ENCODE assay signal across 13 cellular contexts in genomic region chr21:33968998-33969353, GRCh38. TPM values are rescaled to one million over a fixed set of nuclear protein-coding genes. Genes with fewer than 3 reads are reported as not detected.
DNase-seq lines count a peak whose midpoint lies in the region; ATAC-seq and TF ChIP-seq lines count a peak whose summit lies in the region.
"Had no signal": no experiment of that assay in that cellular context is flagged by ENCODE, and none has a peak within 500 bp of the region (broad histone marks: within the 10 kb centered on the region; RNA-seq: fewer than 3 reads in every experiment).

No MANE protein-coding gene starts in this region.

- intact Hi-C loops in aorta (cut with DNase I) = loop anchor here in 1 of 2 donors (5.0 kb wide), 1 partner anchor 103 kb away; the partner anchor contains the start of genes MRPS6 and SLC5A3

- no peak for DNase-seq in activated naive CD4-positive, alpha-beta T cell treated with Interleukin-2 at 50 U/mL for 16 hours
- no peak for DNase-seq in chondrocyte (ENCODE audit: low spot score)
- DNase-seq in mesenchymal stem cell = peak; percentile 38
- no peak for DNase-seq in aorta
- DNase-seq in SIG-M5 treated with dmso at 0.1 percent for 504 hours (lab: John Stamatoyannopoulos, UW; ENCODE audit: unreplicated experiment) = no peak
- DNase-seq: 8988T; activated CD8-positive, alpha-beta memory T cell treated with anti-CD3 and anti-CD28 coated beads, Interleukin-2, amount 50 U/mL, for 48 hours; activated naive CD8-positive, alpha-beta T cell treated with anti-CD3 and anti-CD28 coated beads, Interleukin-2, amount 50 U/mL, for 24 hours; NCI-H1436 treated with DMSO at 0.1 percent for 48 hours; testis had no signal

- H3K9me3 Mint-ChIP-seq in activated naive CD4-positive, alpha-beta T cell treated with anti-CD3 and anti-CD28 coated beads, Interleukin-2, amount 50 U/mL, for 24 hours = no peaks in the 10 kb centered on the region
- H3K9me3 Mint-ChIP-seq in chondrocyte (ENCODE audit: low read depth) = peaks cover 3% of the 10 kb centered on the region
- H3K9me3 Mint-ChIP-seq: activated naive CD8-positive, alpha-beta T cell treated with anti-CD3 and anti-CD28 coated beads, Interleukin-2, amount 50 U/mL, for 24 hours had no signal

- H3K36me3 Mint-ChIP-seq in activated naive CD4-positive, alpha-beta T cell treated with anti-CD3 and anti-CD28 coated beads, Interleukin-2, amount 50 U/mL, for 24 hours = peaks cover 14% of the 10 kb centered on the region
- H3K36me3 Mint-ChIP-seq in chondrocyte (ENCODE audit: low read depth) = no peaks in the 10 kb centered on the region

- H3K9me3 ChIP-seq in mesenchymal stem cell (ENCODE audit: control insufficient read depth, low read length) (no peaks in the 10 kb centered on the region), aorta (ENCODE audit: control insufficient read depth, low read length) (no peaks in the 10 kb centered on the region)
- H3K9me3 ChIP-seq: testis had no signal

- H3K4me3 ChIP-seq in mesenchymal stem cell (ENCODE audit: insufficient read depth in 1 of 2, low read depth in 1 of 2, low read length in 2 of 2) (peak overlapping the region in 1 of 2 experiments; percentile 28), aorta (ENCODE audit: low read length in 2 of 2) (no peak overlapping the region)
- H3K4me3 ChIP-seq: testis had no signal

- H2AK5ac ChIP-seq in mesenchymal stem cell (ENCODE audit: low read length, severe bottlenecking) = no peak overlapping the region

- H3K36me3 ChIP-seq in mesenchymal stem cell (ENCODE audit: control insufficient read depth in 1 of 2, insufficient read depth in 2 of 2, low read depth in 1 of 2, low read length in 2 of 2) (no peaks in the 10 kb centered on the region), aorta (ENCODE audit: control insufficient read depth in 1 of 2, insufficient read depth in 2 of 2, low read length in 1 of 2) (no peaks in the 10 kb centered on the region)

- H3K4ac ChIP-seq in mesenchymal stem cell (ENCODE audit: low read depth in 1 of 2, low read length in 2 of 2) = peak overlapping the region in 1 of 2 experiments; percentile 50

- no peak overlapping the region for H2BK15ac ChIP-seq in mesenchymal stem cell (ENCODE audit: low read depth, poor library complexity, severe bottlenecking)

- peak overlapping the region; percentile 72 for H3K27ac Mint-ChIP-seq in activated naive CD4-positive, alpha-beta T cell treated with anti-CD3 and anti-CD28 coated beads, Interleukin-2, amount 50 U/mL, for 24 hours
- H3K27ac Mint-ChIP-seq in chondrocyte (ENCODE audit: unreplicated experiment) = peak overlapping the region; percentile 89

- H4K8ac ChIP-seq in mesenchymal stem cell (ENCODE audit: low read length) = peak overlapping the region; percentile 12

- H2AFZ ChIP-seq in mesenchymal stem cell (ENCODE audit: low read depth, low read length) = no peak overlapping the region

- ATAC-seq in aorta (ENCODE audit: low FRiP score) = peak; percentile 63
- ATAC-seq in HG03442 (IDR thresholded peaks at IDR 0.05; ENCODE audit: unreplicated experiment) = no peak
- no peak for ATAC-seq in GM21447 (IDR thresholded peaks at IDR 0.05; ENCODE audit: unreplicated experiment)

- H3K4me1 ChIP-seq in mesenchymal stem cell (ENCODE audit: control insufficient read depth, insufficient read depth, low read depth, low read length) (peaks cover 24% of the 10 kb centered on the region), aorta (ENCODE audit: control insufficient read depth in 1 of 2, insufficient read depth in 2 of 2, low read length in 2 of 2) (peaks cover 0 to 7% of the 10 kb centered on the region in 2 donors)
- H3K4me1 ChIP-seq: testis had no signal

- H3K27ac ChIP-seq in mesenchymal stem cell (ENCODE audit: low read length, poor library complexity, severe bottlenecking) (peak overlapping the region; percentile 99), aorta (ENCODE audit: low read depth in 1 of 2, low read length in 2 of 2) (peak overlapping the region in 1 of 2 donors; percentile 55)
- H3K27ac ChIP-seq: testis had no signal

- H3K4me1 Mint-ChIP-seq in activated naive CD4-positive, alpha-beta T cell treated with anti-CD3 and anti-CD28 coated beads, Interleukin-2, amount 50 U/mL, for 24 hours = peaks cover 27% of the 10 kb centered on the region
- H3K4me1 Mint-ChIP-seq in chondrocyte (ENCODE audit: low read depth) = peaks cover 46% of the 10 kb centered on the region

- WGBS in mesenchymal stem cell = 61% methylated on average over 4 of the region's 4 CpGs
- WGBS in aorta, 2 donors = 6 to 14% methylated on average over 4 of the region's 4 CpGs

- no peaks in the 10 kb centered on the region for H3K27me3 Mint-ChIP-seq in activated naive CD4-positive, alpha-beta T cell treated with anti-CD3 and anti-CD28 coated beads, Interleukin-2, amount 50 U/mL, for 24 hours
- H3K27me3 Mint-ChIP-seq in chondrocyte (ENCODE audit: low read depth) = no peaks in the 10 kb centered on the region
- H3K27me3 Mint-ChIP-seq: activated naive CD8-positive, alpha-beta T cell treated with anti-CD3 and anti-CD28 coated beads, Interleukin-2, amount 50 U/mL, for 24 hours had no signal

- no peaks in the 10 kb centered on the region for H3K79me1 ChIP-seq in mesenchymal stem cell (replicated peaks; ENCODE audit: low read length, poor library complexity, severe bottlenecking)

- peak overlapping the region in 1 of 2 experiments; percentile 82 for H3K18ac ChIP-seq in mesenchymal stem cell (ENCODE audit: low read depth in 1 of 2, low read length in 2 of 2)

- no peak overlapping the region for H3K4me3 Mint-ChIP-seq in activated naive CD4-positive, alpha-beta T cell treated with anti-CD3 and anti-CD28 coated beads, Interleukin-2, amount 50 U/mL, for 24 hours
- H3K4me3 Mint-ChIP-seq in chondrocyte (ENCODE audit: unreplicated experiment) = peak overlapping the region; percentile 25
- H3K4me3 Mint-ChIP-seq: activated naive CD8-positive, alpha-beta T cell treated with anti-CD3 and anti-CD28 coated beads, Interleukin-2, amount 50 U/mL, for 24 hours had no signal

- peak overlapping the region; percentile 2 for H3K4me2 ChIP-seq in mesenchymal stem cell (ENCODE audit: low read length, poor library complexity, severe bottlenecking)

- H3K27me3 ChIP-seq in mesenchymal stem cell (ENCODE audit: control insufficient read depth in 1 of 2, insufficient read depth in 1 of 2, low read length in 2 of 2) = no peaks in the 10 kb centered on the region
- no peaks in the 10 kb centered on the region for H3K27me3 ChIP-seq in aorta (ENCODE audit: control insufficient read depth in 1 of 2, insufficient read depth in 2 of 2, low read length in 1 of 2)
- H3K27me3 ChIP-seq: testis had no signal

- H3K23ac ChIP-seq in mesenchymal stem cell (ENCODE audit: low read length in 2 of 2) = no peak overlapping the region

- no peak overlapping the region for H4K91ac ChIP-seq in mesenchymal stem cell (ENCODE audit: low read length)

- no peak overlapping the region for H3K14ac ChIP-seq in mesenchymal stem cell (ENCODE audit: low read length in 2 of 2)

- peak overlapping the region; percentile 53 for H3K9ac ChIP-seq in mesenchymal stem cell (ENCODE audit: low read length)

- peak overlapping the region; percentile 90 for H2BK5ac ChIP-seq in mesenchymal stem cell (ENCODE audit: low read depth, low read length, poor library complexity, severe bottlenecking)

- H2BK12ac ChIP-seq in mesenchymal stem cell (ENCODE audit: low read length in 2 of 2) = no peak overlapping the region

- no peak for TF ChIP-seq CTCF in chondrocyte (IDR thresholded peaks at IDR 0.05)

- H2BK120ac ChIP-seq in mesenchymal stem cell (ENCODE audit: low read depth, low read length) = peak overlapping the region; percentile 39

RNA-seq across cellular contexts. Expression of gene ATP5PO, which starts 53.4 kb away (rescaled TPM):
- 129 to 131 TPM (median 131 TPM) in 3 replicates for total RNA-seq in chondrocyte
- polyA plus RNA-seq in mesenchymal stem cell (2013, experiment 1 of 2) = 332 TPM
- polyA plus RNA-seq in mesenchymal stem cell (2013, experiment 2 of 2) = 334 TPM
- total RNA-seq in aorta = 100 to 1,000 TPM; 112 to 119 TPM
- polyA plus RNA-seq in aorta = 100 to 1,000 TPM; 234 to 461 TPM
